32 cellular contexts compared by ENCODE assay signal in the genomic region with DNA sequence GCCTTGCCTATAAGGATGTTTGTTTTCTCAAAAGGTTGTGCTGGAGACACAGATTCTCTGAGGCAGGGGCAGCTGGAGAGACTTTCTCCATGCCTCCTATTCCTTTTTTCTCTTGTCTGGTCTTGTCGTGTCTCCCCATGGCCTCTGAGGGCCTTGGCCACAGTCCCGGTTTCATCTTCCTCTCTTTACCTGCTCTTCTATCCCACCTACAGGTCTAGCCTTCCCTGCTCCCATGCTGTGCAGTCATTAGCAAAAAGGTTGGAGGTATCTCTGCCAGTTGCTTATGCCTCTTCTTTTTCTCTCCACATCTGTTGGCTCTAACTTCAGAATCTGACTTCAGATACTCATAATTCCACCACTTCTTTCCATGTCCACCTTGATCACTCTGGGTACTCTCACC.
"Had no signal": no experiment of that assay in that cellular context is flagged by ENCODE, and none has a peak within 500 bp of the region (broad histone marks: within the 10 kb centered on the region; RNA-seq: fewer than 3 reads in every experiment).

No MANE protein-coding gene starts in this region.

- H3K27ac Mint-ChIP-seq: activated CD4-positive, alpha-beta memory T cell treated with anti-CD3 and anti-CD28 coated beads for 36 hours; activated CD4-positive, alpha-beta T cell treated with anti-CD3 and anti-CD28 coated beads for 36 hours; activated CD4-positive, alpha-beta T cell treated with anti-CD3 and anti-CD28 coated beads, Interleukin-2, amount 10 ng/mL, durations not matched to agents 24 days and 14 days; activated CD8-positive, alpha-beta memory T cell treated with anti-CD3 and anti-CD28 coated beads, Interleukin-2, amount 10 ng/mL, durations not matched to agents 7 days and 5 days; activated CD8-positive, alpha-beta T cell treated with anti-CD3 and anti-CD28 coated beads, Interleukin-2, amount 10 ng/mL, durations not matched to agents 7 days and 5 days; activated naive CD4-positive, alpha-beta T cell treated with anti-CD3 and anti-CD28 coated beads, Interleukin-2, amount 10 ng/mL, durations not matched to agents 7 days and 5 days; activated naive CD4-positive, alpha-beta T cell treated with anti-CD3 and anti-CD28 coated beads, Interleukin-2, amount 50 U/mL, for 72 hours; activated naive CD8-positive, alpha-beta T cell treated with anti-CD3 and anti-CD28 coated beads, Interleukin-2, amount 10 ng/mL, durations not matched to agents 7 days and 5 days; activated T-cell treated with anti-CD3 and anti-CD28 coated beads, Interleukin-2, amount 50 U/mL, for 24 hours; activated T-cell treated with anti-CD3 and anti-CD28 coated beads, Interleukin-2, amount 50 U/mL, for 72 hours; brain; T-helper 1 cell treated with Interleukin-12 subunit alpha and Interleukin-12 subunit beta and Interleukin-4 antibody, amounts not matched to agents 30 μg/mL and 1 μg/mL, for 36 hours had no signal

- H3K4me1 Mint-ChIP-seq: activated CD4-positive, alpha-beta T cell treated with anti-CD3 and anti-CD28 coated beads for 36 hours; activated CD4-positive, alpha-beta T cell treated with anti-CD3 and anti-CD28 coated beads, Interleukin-2, amount 10 ng/mL, durations not matched to agents 24 days and 14 days; activated CD8-positive, alpha-beta memory T cell treated with anti-CD3 and anti-CD28 coated beads, Interleukin-2, amount 10 ng/mL, durations not matched to agents 7 days and 5 days; activated naive CD4-positive, alpha-beta T cell treated with anti-CD3 and anti-CD28 coated beads, Interleukin-2, amount 10 ng/mL, durations not matched to agents 7 days and 5 days; activated naive CD8-positive, alpha-beta T cell treated with anti-CD3 and anti-CD28 coated beads, Interleukin-2, amount 10 ng/mL, durations not matched to agents 7 days and 5 days; brain had no signal

- H3K4me3 ChIP-seq: ascending aorta, breast epithelium, cardiac muscle cell, colonic mucosa, esophagus squamous epithelium, gastroesophageal sphincter, heart right ventricle, hepatocyte had no signal

- H3K4me1 ChIP-seq: ascending aorta, breast epithelium, colonic mucosa, gastroesophageal sphincter, heart right ventricle had no signal

- H3K27ac ChIP-seq: ascending aorta, breast epithelium, cardiac muscle cell, colonic mucosa, esophagus squamous epithelium, gastroesophageal sphincter, heart right ventricle, hepatocyte, WERI-Rb-1 had no signal

- H3K4me3 Mint-ChIP-seq: activated CD4-positive, alpha-beta memory T cell treated with anti-CD3 and anti-CD28 coated beads for 36 hours; activated CD4-positive, alpha-beta T cell treated with anti-CD3 and anti-CD28 coated beads for 36 hours; activated CD4-positive, alpha-beta T cell treated with anti-CD3 and anti-CD28 coated beads, Interleukin-2, amount 10 ng/mL, durations not matched to agents 24 days and 14 days; activated CD8-positive, alpha-beta memory T cell treated with anti-CD3 and anti-CD28 coated beads, Interleukin-2, amount 10 ng/mL, durations not matched to agents 7 days and 5 days; activated CD8-positive, alpha-beta T cell treated with anti-CD3 and anti-CD28 coated beads, Interleukin-2, amount 10 ng/mL, durations not matched to agents 7 days and 5 days; activated naive CD4-positive, alpha-beta T cell treated with anti-CD3 and anti-CD28 coated beads, Interleukin-2, amount 10 ng/mL, durations not matched to agents 7 days and 5 days; activated naive CD8-positive, alpha-beta T cell treated with anti-CD3 and anti-CD28 coated beads, Interleukin-2, amount 10 ng/mL, durations not matched to agents 7 days and 5 days; activated T-cell treated with anti-CD3 and anti-CD28 coated beads, Interleukin-2, amount 50 U/mL, for 24 hours; activated T-cell treated with anti-CD3 and anti-CD28 coated beads, Interleukin-2, amount 50 U/mL, for 72 hours; brain; T-helper 1 cell treated with Interleukin-12 subunit alpha and Interleukin-12 subunit beta and Interleukin-4 antibody, amounts not matched to agents 30 μg/mL and 1 μg/mL, for 36 hours had no signal

- H3K27me3 ChIP-seq: ascending aorta, breast epithelium, cardiac muscle cell, colonic mucosa, esophagus squamous epithelium, gastroesophageal sphincter, hepatocyte had no signal

- ATAC-seq: activated CD4-positive, alpha-beta T cell treated with anti-CD3 and anti-CD28 coated beads for 36 hours; activated CD8-positive, alpha-beta memory T cell treated with anti-CD3 and anti-CD28 coated beads, Interleukin-2, amount 10 ng/mL, durations not matched to agents 7 days and 5 days; activated CD8-positive, alpha-beta T cell treated with anti-CD3 and anti-CD28 coated beads, Interleukin-2, amount 10 ng/mL, durations not matched to agents 7 days and 5 days; activated naive CD4-positive, alpha-beta T cell treated with anti-CD3 and anti-CD28 coated beads, Interleukin-2, amount 50 U/mL, for 72 hours; activated T-cell treated with anti-CD3 and anti-CD28 coated beads, Interleukin-2, amount 50 U/mL, for 72 hours; gastroesophageal sphincter; heart right ventricle had no signal

- DNase-seq: activated CD4-positive, alpha-beta memory T cell treated with anti-CD3 and anti-CD28 coated beads for 36 hours; activated CD4-positive, alpha-beta T cell treated with anti-CD3 and anti-CD28 coated beads for 36 hours; activated CD4-positive, alpha-beta T cell treated with anti-CD3 and anti-CD28 coated beads, Interleukin-2, amount 10 ng/mL, durations not matched to agents 24 days and 14 days; activated CD4-positive, CD25-positive, alpha-beta regulatory T cell; activated CD4-positive, CD25-positive, alpha-beta regulatory T cell treated with anti-CD3 and anti-CD28 coated beads, Interleukin-2, amount 50 U/mL, for 72 hours; activated CD8-positive, alpha-beta memory T cell treated with anti-CD3 and anti-CD28 coated beads, Interleukin-2, amount 10 ng/mL, durations not matched to agents 7 days and 5 days; activated CD8-positive, alpha-beta memory T cell treated with anti-CD3 and anti-CD28 coated beads, Interleukin-2, amount 50 U/mL, for 48 hours; activated CD8-positive, alpha-beta T cell treated with anti-CD3 and anti-CD28 coated beads, Interleukin-2, amount 10 ng/mL, durations not matched to agents 7 days and 5 days; activated gamma-delta T cell; activated naive CD4-positive, alpha-beta T cell; activated naive CD4-positive, alpha-beta T cell treated with anti-CD3 and anti-CD28 coated beads, Interleukin-2, amount 10 ng/mL, durations not matched to agents 7 days and 5 days; activated naive CD8-positive, alpha-beta T cell treated with anti-CD3 and anti-CD28 coated beads, Interleukin-2, amount 10 ng/mL, durations not matched to agents 7 days and 5 days; activated T-cell treated with anti-CD3 and anti-CD28 coated beads for 4 hours; activated T-cell treated with anti-CD3 and anti-CD28 coated beads, Interleukin-2, amount 50 U/mL, for 24 hours; activated T-cell treated with anti-CD3 and anti-CD28 coated beads, Interleukin-2, amount 50 U/mL, for 72 hours; central memory CD4-positive, alpha-beta T cell; cerebellar nuclear complex; colonic mucosa; effector CD8-positive, alpha-beta T cell; esophagus squamous epithelium; foreskin melanocyte; heart right ventricle; T1000; WERI-Rb-1 had no signal

- H3K36me3 ChIP-seq: ascending aorta, breast epithelium, cardiac muscle cell, colonic mucosa, esophagus squamous epithelium, gastroesophageal sphincter, heart right ventricle, WERI-Rb-1 had no signal

- H3K9me3 ChIP-seq: ascending aorta, breast epithelium, colonic mucosa, esophagus squamous epithelium, gastroesophageal sphincter, heart right ventricle had no signal

- H3K9me3 Mint-ChIP-seq: activated CD4-positive, alpha-beta memory T cell treated with anti-CD3 and anti-CD28 coated beads for 36 hours; activated CD4-positive, alpha-beta T cell treated with anti-CD3 and anti-CD28 coated beads, Interleukin-2, amount 10 ng/mL, durations not matched to agents 24 days and 14 days; activated naive CD4-positive, alpha-beta T cell treated with anti-CD3 and anti-CD28 coated beads, Interleukin-2, amount 10 ng/mL, durations not matched to agents 7 days and 5 days; activated naive CD4-positive, alpha-beta T cell treated with anti-CD3 and anti-CD28 coated beads, Interleukin-2, amount 50 U/mL, for 72 hours; activated naive CD8-positive, alpha-beta T cell treated with anti-CD3 and anti-CD28 coated beads, Interleukin-2, amount 10 ng/mL, durations not matched to agents 7 days and 5 days; activated T-cell treated with anti-CD3 and anti-CD28 coated beads, Interleukin-2, amount 50 U/mL, for 24 hours; activated T-cell treated with anti-CD3 and anti-CD28 coated beads, Interleukin-2, amount 50 U/mL, for 72 hours; T-helper 1 cell treated with Interleukin-12 subunit alpha and Interleukin-12 subunit beta and Interleukin-4 antibody, amounts not matched to agents 30 μg/mL and 1 μg/mL, for 36 hours had no signal

- H3K36me3 Mint-ChIP-seq: activated CD4-positive, alpha-beta memory T cell treated with anti-CD3 and anti-CD28 coated beads for 36 hours; activated CD8-positive, alpha-beta memory T cell treated with anti-CD3 and anti-CD28 coated beads, Interleukin-2, amount 10 ng/mL, durations not matched to agents 7 days and 5 days; activated naive CD4-positive, alpha-beta T cell treated with anti-CD3 and anti-CD28 coated beads, Interleukin-2, amount 10 ng/mL, durations not matched to agents 7 days and 5 days; activated naive CD4-positive, alpha-beta T cell treated with anti-CD3 and anti-CD28 coated beads, Interleukin-2, amount 50 U/mL, for 72 hours; activated naive CD8-positive, alpha-beta T cell treated with anti-CD3 and anti-CD28 coated beads, Interleukin-2, amount 10 ng/mL, durations not matched to agents 7 days and 5 days; brain had no signal
